In genomic region chr14:33849455-33849801, GRCh38 we compare ENCODE assay signal across 14 cellular contexts.
"Had no signal": no experiment of that assay in that cellular context is flagged by ENCODE, and none has a peak within 500 bp of the region (broad histone marks: within the 10 kb centered on the region; RNA-seq: fewer than 3 reads in every experiment).

No MANE protein-coding gene starts in this region.

- H3K4me1 ChIP-seq: lower lobe of right lung, thyroid gland had no signal

- H3K27ac Mint-ChIP-seq: activated B cell treated with CpG ODN at 0.5 μM for 24 hours; activated naive CD8-positive, alpha-beta T cell; activated T-cell treated with anti-CD3 and anti-CD28 coated beads, Interleukin-2, amount 50 U/mL, for 72 hours; dendritic cell treated with granulocyte-macrophage colony-stimulating factor and Interleukin-4, amounts not matched to agents 40 ng/mL and 50 ng/mL, for 4 days; stimulated activated effector memory CD8-positive, alpha-beta T cell treated with anti-CD3 and anti-CD28 coated beads, Interleukin-12 subunit alpha, Interleukin-12 subunit beta, amount 100 ng/mL, for 72 hours had no signal

- DNase-seq: activated B cell treated with CpG ODN at 0.5 μM for 24 hours; activated CD8-positive, alpha-beta memory T cell treated with anti-CD3 and anti-CD28 coated beads, Interleukin-2, amount 50 U/mL, for 48 hours; activated gamma-delta T cell; cerebellar nuclear complex; lower lobe of right lung; stimulated activated CD4-positive, alpha-beta T cell treated with anti-CD3 and anti-CD28 coated beads, Interleukin-12 subunit alpha, Interleukin-12 subunit beta, amount 100 ng/mL, for 4 hours had no signal

- H3K27me3 ChIP-seq: brain microvascular endothelial cell, heart right ventricle, thyroid gland had no signal

- ATAC-seq: activated T-cell treated with anti-CD3 and anti-CD28 coated beads, Interleukin-2, amount 50 U/mL, for 72 hours; stimulated activated effector memory CD8-positive, alpha-beta T cell treated with anti-CD3 and anti-CD28 coated beads, Interleukin-12 subunit alpha, Interleukin-12 subunit beta, amount 100 ng/mL, for 72 hours had no signal

- H3K36me3 Mint-ChIP-seq: activated naive CD8-positive, alpha-beta T cell; stimulated activated effector memory CD8-positive, alpha-beta T cell treated with anti-CD3 and anti-CD28 coated beads, Interleukin-12 subunit alpha, Interleukin-12 subunit beta, amount 100 ng/mL, for 72 hours had no signal

- H3K4me3 Mint-ChIP-seq: activated B cell treated with CpG ODN at 0.5 μM for 24 hours; activated naive CD8-positive, alpha-beta T cell; activated T-cell treated with anti-CD3 and anti-CD28 coated beads, Interleukin-2, amount 50 U/mL, for 72 hours; dendritic cell treated with granulocyte-macrophage colony-stimulating factor and Interleukin-4, amounts not matched to agents 40 ng/mL and 50 ng/mL, for 4 days; neural crest cell; stimulated activated effector memory CD8-positive, alpha-beta T cell treated with anti-CD3 and anti-CD28 coated beads, Interleukin-12 subunit alpha, Interleukin-12 subunit beta, amount 100 ng/mL, for 72 hours had no signal

- H3K4me3 ChIP-seq: heart right ventricle, lower lobe of right lung, thyroid gland had no signal

- H3K4me1 Mint-ChIP-seq: activated B cell treated with CpG ODN at 0.5 μM for 24 hours; stimulated activated effector memory CD8-positive, alpha-beta T cell treated with anti-CD3 and anti-CD28 coated beads, Interleukin-12 subunit alpha, Interleukin-12 subunit beta, amount 100 ng/mL, for 72 hours had no signal

- H3K27ac ChIP-seq: brain microvascular endothelial cell, heart right ventricle, lower lobe of right lung, thyroid gland had no signal

- H3K9me3 ChIP-seq: heart right ventricle, lower lobe of right lung, thyroid gland had no signal

- H3K36me3 ChIP-seq: brain microvascular endothelial cell, heart right ventricle, lower lobe of right lung, thyroid gland had no signal

- H3K9me3 Mint-ChIP-seq: activated B cell treated with CpG ODN at 0.5 μM for 24 hours; activated T-cell treated with anti-CD3 and anti-CD28 coated beads, Interleukin-2, amount 50 U/mL, for 72 hours; dendritic cell treated with granulocyte-macrophage colony-stimulating factor and Interleukin-4, amounts not matched to agents 40 ng/mL and 50 ng/mL, for 4 days; neural crest cell; stimulated activated effector memory CD8-positive, alpha-beta T cell treated with anti-CD3 and anti-CD28 coated beads, Interleukin-12 subunit alpha, Interleukin-12 subunit beta, amount 100 ng/mL, for 72 hours had no signal

- H3K27me3 Mint-ChIP-seq: activated B cell treated with CpG ODN at 0.5 μM for 24 hours; dendritic cell treated with granulocyte-macrophage colony-stimulating factor and Interleukin-4, amounts not matched to agents 40 ng/mL and 50 ng/mL, for 4 days had no signal
